In the genomic region with DNA sequence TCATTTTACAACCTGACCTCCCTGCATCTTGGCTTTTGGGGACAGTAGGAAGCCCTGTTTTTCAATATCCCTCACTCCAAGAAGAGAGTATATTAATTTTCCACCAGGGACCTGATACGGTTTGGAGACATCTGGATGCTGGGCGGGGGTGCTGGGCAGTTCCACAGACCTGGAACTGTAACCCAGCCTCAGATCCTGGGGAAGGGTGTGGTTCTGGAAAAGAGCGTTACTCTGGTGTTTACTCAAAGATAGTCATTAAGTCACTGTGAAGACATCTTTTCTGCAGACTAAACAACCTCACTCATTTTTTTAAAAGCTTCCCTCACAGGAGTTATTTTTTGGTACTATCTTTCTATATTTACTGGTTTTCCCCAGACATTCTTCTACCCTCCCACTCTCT, we compare ENCODE assay signal across 28 cellular contexts.
DNase-seq lines count a peak whose midpoint lies in the region; TF ChIP-seq lines count a peak whose summit lies in the region.
"Had no signal": no experiment of that assay in that cellular context is flagged by ENCODE, and none has a peak within 500 bp of the region (broad histone marks: within the 10 kb centered on the region; RNA-seq: fewer than 3 reads in every experiment).

No MANE protein-coding gene starts in this region.

- intact Hi-C loops in activated CD4-positive, alpha-beta memory T cell treated with anti-CD3 and anti-CD28 coated beads for 36 hours (cut with micrococcal nuclease): no loop called here

- no peak for DNase-seq in T-helper 2 cell treated with Interferon-gamma antibody and Interleukin-4, amounts not matched to agents 5 μg/mL and 100 μg/mL, for 36 hours (ENCODE audit: low spot score)
- no peak for DNase-seq in T-helper 2 cell
- DNase-seq in NCI-H69 (lab: John Stamatoyannopoulos, UW): peak; percentile 53
- no peak for DNase-seq in chondrocyte (ENCODE audit: low spot score)
- peak; percentile 23 for DNase-seq in osteocyte (ENCODE audit: extremely low spot score, unreplicated experiment)
- DNase-seq in HCEC 1CT: no peak
- DNase-seq in activated CD4-positive, alpha-beta memory T cell treated with anti-CD3 and anti-CD28 coated beads for 36 hours: no peak
- no peak for DNase-seq in HUDEP-2 (lab: John Stamatoyannopoulos, UW; ENCODE audit: unreplicated experiment in 76 of 76)
- DNase-seq: activated B cell treated with CpG ODN at 0.5 μM for 24 hours; activated CD4-positive, alpha-beta T cell treated with anti-CD3 and anti-CD28 coated beads, Interleukin-2, amount 50 U/mL, for 1 hour; activated gamma-delta T cell; DMS153; effector memory CD4-positive, alpha-beta T cell; foreskin melanocyte; GOT3; heart right ventricle; KBM-7; MM.1S; naive thymus-derived CD8-positive, alpha-beta T cell; NCI-H1417; NCI-H2081; NCI-H2227 treated with DMSO at 0.1 percent for 48 hours; occipital lobe; RPMI8226; thyroid gland had no signal

- no peak overlapping the region for H3K4me3 Mint-ChIP-seq in T-helper 2 cell treated with Interferon-gamma antibody and Interleukin-4, amounts not matched to agents 5 μg/mL and 100 μg/mL, for 36 hours
- H3K4me3 Mint-ChIP-seq in chondrocyte (ENCODE audit: unreplicated experiment) (no peak overlapping the region), osteocyte (ENCODE audit: unreplicated experiment) (no peak overlapping the region)
- H3K4me3 Mint-ChIP-seq in activated CD4-positive, alpha-beta memory T cell treated with anti-CD3 and anti-CD28 coated beads for 36 hours: no peak overlapping the region
- H3K4me3 Mint-ChIP-seq: activated B cell treated with CpG ODN at 0.5 μM for 24 hours; brain; memory B cell; naive thymus-derived CD8-positive, alpha-beta T cell; stimulated activated naive CD8-positive, alpha-beta T cell treated with anti-CD3 and anti-CD28 coated beads, Interleukin-15, Interleukin-2, amounts not matched to agents 100 ng/mL and 50 ng/mL, for 24 hours had no signal

- H3K27me3 Mint-ChIP-seq in T-helper 2 cell treated with Interferon-gamma antibody and Interleukin-4, amounts not matched to agents 5 μg/mL and 100 μg/mL, for 36 hours (ENCODE audit: low read depth): no peaks in the 10 kb centered on the region
- H3K27me3 Mint-ChIP-seq in chondrocyte (ENCODE audit: low read depth) (no peaks in the 10 kb centered on the region), osteocyte (ENCODE audit: unreplicated experiment) (no peaks in the 10 kb centered on the region)
- no peaks in the 10 kb centered on the region for H3K27me3 Mint-ChIP-seq in activated CD4-positive, alpha-beta memory T cell treated with anti-CD3 and anti-CD28 coated beads for 36 hours
- H3K27me3 Mint-ChIP-seq: activated B cell treated with CpG ODN at 0.5 μM for 24 hours; memory B cell; naive thymus-derived CD8-positive, alpha-beta T cell; stimulated activated naive CD8-positive, alpha-beta T cell treated with anti-CD3 and anti-CD28 coated beads, Interleukin-15, Interleukin-2, amounts not matched to agents 100 ng/mL and 50 ng/mL, for 24 hours had no signal

- POLR2A ChIA-PET in activated CD4-positive, alpha-beta memory T cell treated with anti-CD3 and anti-CD28 coated beads for 36 hours (lab: Charles Lee): no interaction called here

- peaks cover 38% of the 10 kb centered on the region for H3K4me1 Mint-ChIP-seq in T-helper 2 cell treated with Interferon-gamma antibody and Interleukin-4, amounts not matched to agents 5 μg/mL and 100 μg/mL, for 36 hours (ENCODE audit: low read depth)
- H3K4me1 Mint-ChIP-seq in chondrocyte (ENCODE audit: low read depth) (peaks cover 45% of the 10 kb centered on the region), osteocyte (ENCODE audit: unreplicated experiment) (peaks cover 40% of the 10 kb centered on the region)
- peaks cover 20% of the 10 kb centered on the region for H3K4me1 Mint-ChIP-seq in activated CD4-positive, alpha-beta memory T cell treated with anti-CD3 and anti-CD28 coated beads for 36 hours (ENCODE audit: low read depth)
- H3K4me1 Mint-ChIP-seq: brain had no signal

- H3K9me3 Mint-ChIP-seq in T-helper 2 cell treated with Interferon-gamma antibody and Interleukin-4, amounts not matched to agents 5 μg/mL and 100 μg/mL, for 36 hours: no peaks in the 10 kb centered on the region
- no peaks in the 10 kb centered on the region for H3K9me3 Mint-ChIP-seq in chondrocyte (ENCODE audit: low read depth)
- no peaks in the 10 kb centered on the region for H3K9me3 Mint-ChIP-seq in osteocyte (ENCODE audit: unreplicated experiment)
- H3K9me3 Mint-ChIP-seq in activated CD4-positive, alpha-beta memory T cell treated with anti-CD3 and anti-CD28 coated beads for 36 hours: no peaks in the 10 kb centered on the region
- H3K9me3 Mint-ChIP-seq: activated B cell treated with CpG ODN at 0.5 μM for 24 hours; brain; memory B cell; naive thymus-derived CD8-positive, alpha-beta T cell; stimulated activated naive CD8-positive, alpha-beta T cell treated with anti-CD3 and anti-CD28 coated beads, Interleukin-15, Interleukin-2, amounts not matched to agents 100 ng/mL and 50 ng/mL, for 24 hours had no signal

- peaks cover 78% of the 10 kb centered on the region for H3K36me3 Mint-ChIP-seq in T-helper 2 cell treated with Interferon-gamma antibody and Interleukin-4, amounts not matched to agents 5 μg/mL and 100 μg/mL, for 36 hours (ENCODE audit: low read depth)
- H3K36me3 Mint-ChIP-seq in chondrocyte (ENCODE audit: low read depth) (peaks cover 54% of the 10 kb centered on the region), osteocyte (ENCODE audit: unreplicated experiment) (peaks cover 56% of the 10 kb centered on the region)
- H3K36me3 Mint-ChIP-seq in activated CD4-positive, alpha-beta memory T cell treated with anti-CD3 and anti-CD28 coated beads for 36 hours: peaks cover 72% of the 10 kb centered on the region
- H3K36me3 Mint-ChIP-seq: brain had no signal

- peak overlapping the region; percentile 21 for H3K27ac Mint-ChIP-seq in T-helper 2 cell treated with Interferon-gamma antibody and Interleukin-4, amounts not matched to agents 5 μg/mL and 100 μg/mL, for 36 hours
- H3K27ac Mint-ChIP-seq in chondrocyte (ENCODE audit: unreplicated experiment) (peak overlapping the region; percentile 12), osteocyte (ENCODE audit: unreplicated experiment) (no peak overlapping the region)
- H3K27ac Mint-ChIP-seq in activated CD4-positive, alpha-beta memory T cell treated with anti-CD3 and anti-CD28 coated beads for 36 hours: no peak overlapping the region
- H3K27ac Mint-ChIP-seq: brain, memory B cell had no signal

- no peak for TF ChIP-seq CTCF in chondrocyte (IDR thresholded peaks at IDR 0.05)
- TF ChIP-seq CTCF in osteocyte (IDR thresholded peaks at IDR 0.05): no peak

- CTCF ChIA-PET in activated CD4-positive, alpha-beta memory T cell treated with anti-CD3 and anti-CD28 coated beads for 36 hours (lab: Charles Lee): no interaction called here

Comparison
In these comparisons a context has a peak if more than half of its experiments do, and no peak if none do; other contexts are left out.
1. DNase-seq: peak in NCI-H69 (single experiment) and osteocyte (single experiment); none in T-helper 2 cell treated with Interferon-gamma antibody and Interleukin-4, amounts not matched to agents 5 μg/mL and 100 μg/mL, for 36 hours (single experiment), T-helper 2 cell (0 of 5), chondrocyte (single experiment), HCEC 1CT (single experiment), activated CD4-positive, alpha-beta memory T cell treated with anti-CD3 and anti-CD28 coated beads for 36 hours (single experiment) and HUDEP-2 (0 of 76).
2. H3K27ac Mint-ChIP-seq: peak in T-helper 2 cell treated with Interferon-gamma antibody and Interleukin-4, amounts not matched to agents 5 μg/mL and 100 μg/mL, for 36 hours (single experiment) and chondrocyte (single experiment); none in osteocyte (single experiment) and activated CD4-positive, alpha-beta memory T cell treated with anti-CD3 and anti-CD28 coated beads for 36 hours (single experiment).